1 cellular context compared by ENCODE assay signal in the genomic region with DNA sequence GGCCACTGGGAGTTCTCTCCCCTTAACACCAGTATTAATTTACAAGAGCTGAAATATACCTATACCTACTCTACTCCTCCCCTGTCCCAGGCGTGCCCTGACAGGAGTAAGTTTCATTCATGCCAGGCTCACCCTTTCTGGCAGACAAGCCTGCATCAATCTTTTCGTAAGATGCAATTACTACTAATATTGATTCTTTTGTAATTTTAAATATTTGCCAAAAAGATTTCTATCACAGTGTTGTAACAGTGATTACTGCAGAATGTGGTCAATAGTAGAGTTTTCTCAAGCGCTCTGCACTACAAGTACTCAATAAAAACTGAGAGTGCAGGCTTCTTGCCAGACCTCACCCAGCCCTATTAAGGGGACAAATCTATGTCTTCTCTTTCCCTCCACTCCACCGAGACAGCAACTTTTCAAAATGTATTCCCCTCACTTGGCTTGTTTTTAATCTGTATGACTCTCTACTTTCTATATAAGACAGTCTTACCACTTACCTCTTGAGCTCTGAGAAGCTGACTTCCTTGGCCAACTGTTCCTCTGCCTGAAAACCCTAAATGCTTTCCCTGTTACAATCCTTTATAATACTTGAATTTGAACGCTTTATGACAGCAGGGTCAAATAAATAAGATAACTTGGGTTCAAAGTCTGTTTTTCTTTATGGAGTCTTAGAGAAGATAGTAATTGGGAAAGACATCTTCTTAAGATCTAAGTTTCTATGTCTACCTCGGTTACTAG.
A peak's percentile ranks its signal among the peaks of the same experiment; 100 is the strongest.
TF ChIP-seq lines count a peak whose summit lies in the region.

A gene with protein sequence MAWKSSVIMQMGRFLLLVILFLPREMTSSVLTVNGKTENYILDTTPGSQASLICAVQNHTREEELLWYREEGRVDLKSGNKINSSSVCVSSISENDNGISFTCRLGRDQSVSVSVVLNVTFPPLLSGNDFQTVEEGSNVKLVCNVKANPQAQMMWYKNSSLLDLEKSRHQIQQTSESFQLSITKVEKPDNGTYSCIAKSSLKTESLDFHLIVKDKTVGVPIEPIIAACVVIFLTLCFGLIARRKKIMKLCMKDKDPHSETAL (minus strand): TSS at position 555 of the 738 bp plus-strand sequence. CDS start 1,924 bp downstream, outside the sequence.

TF ChIP-seq in HepG2, 621 proteins besides CTCF, POLR2A, EP300 and RAD21:
- TF ChIP-seq, protein P1, sequence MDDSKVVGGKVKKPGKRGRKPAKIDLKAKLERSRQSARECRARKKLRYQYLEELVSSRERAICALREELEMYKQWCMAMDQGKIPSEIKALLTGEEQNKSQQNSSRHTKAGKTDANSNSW (CRISPR knock-in tag; IDR thresholded peaks at IDR 0.05; ENCODE audit: borderline replicate concordance): no peak
- TF ChIP-seq, protein P2, sequence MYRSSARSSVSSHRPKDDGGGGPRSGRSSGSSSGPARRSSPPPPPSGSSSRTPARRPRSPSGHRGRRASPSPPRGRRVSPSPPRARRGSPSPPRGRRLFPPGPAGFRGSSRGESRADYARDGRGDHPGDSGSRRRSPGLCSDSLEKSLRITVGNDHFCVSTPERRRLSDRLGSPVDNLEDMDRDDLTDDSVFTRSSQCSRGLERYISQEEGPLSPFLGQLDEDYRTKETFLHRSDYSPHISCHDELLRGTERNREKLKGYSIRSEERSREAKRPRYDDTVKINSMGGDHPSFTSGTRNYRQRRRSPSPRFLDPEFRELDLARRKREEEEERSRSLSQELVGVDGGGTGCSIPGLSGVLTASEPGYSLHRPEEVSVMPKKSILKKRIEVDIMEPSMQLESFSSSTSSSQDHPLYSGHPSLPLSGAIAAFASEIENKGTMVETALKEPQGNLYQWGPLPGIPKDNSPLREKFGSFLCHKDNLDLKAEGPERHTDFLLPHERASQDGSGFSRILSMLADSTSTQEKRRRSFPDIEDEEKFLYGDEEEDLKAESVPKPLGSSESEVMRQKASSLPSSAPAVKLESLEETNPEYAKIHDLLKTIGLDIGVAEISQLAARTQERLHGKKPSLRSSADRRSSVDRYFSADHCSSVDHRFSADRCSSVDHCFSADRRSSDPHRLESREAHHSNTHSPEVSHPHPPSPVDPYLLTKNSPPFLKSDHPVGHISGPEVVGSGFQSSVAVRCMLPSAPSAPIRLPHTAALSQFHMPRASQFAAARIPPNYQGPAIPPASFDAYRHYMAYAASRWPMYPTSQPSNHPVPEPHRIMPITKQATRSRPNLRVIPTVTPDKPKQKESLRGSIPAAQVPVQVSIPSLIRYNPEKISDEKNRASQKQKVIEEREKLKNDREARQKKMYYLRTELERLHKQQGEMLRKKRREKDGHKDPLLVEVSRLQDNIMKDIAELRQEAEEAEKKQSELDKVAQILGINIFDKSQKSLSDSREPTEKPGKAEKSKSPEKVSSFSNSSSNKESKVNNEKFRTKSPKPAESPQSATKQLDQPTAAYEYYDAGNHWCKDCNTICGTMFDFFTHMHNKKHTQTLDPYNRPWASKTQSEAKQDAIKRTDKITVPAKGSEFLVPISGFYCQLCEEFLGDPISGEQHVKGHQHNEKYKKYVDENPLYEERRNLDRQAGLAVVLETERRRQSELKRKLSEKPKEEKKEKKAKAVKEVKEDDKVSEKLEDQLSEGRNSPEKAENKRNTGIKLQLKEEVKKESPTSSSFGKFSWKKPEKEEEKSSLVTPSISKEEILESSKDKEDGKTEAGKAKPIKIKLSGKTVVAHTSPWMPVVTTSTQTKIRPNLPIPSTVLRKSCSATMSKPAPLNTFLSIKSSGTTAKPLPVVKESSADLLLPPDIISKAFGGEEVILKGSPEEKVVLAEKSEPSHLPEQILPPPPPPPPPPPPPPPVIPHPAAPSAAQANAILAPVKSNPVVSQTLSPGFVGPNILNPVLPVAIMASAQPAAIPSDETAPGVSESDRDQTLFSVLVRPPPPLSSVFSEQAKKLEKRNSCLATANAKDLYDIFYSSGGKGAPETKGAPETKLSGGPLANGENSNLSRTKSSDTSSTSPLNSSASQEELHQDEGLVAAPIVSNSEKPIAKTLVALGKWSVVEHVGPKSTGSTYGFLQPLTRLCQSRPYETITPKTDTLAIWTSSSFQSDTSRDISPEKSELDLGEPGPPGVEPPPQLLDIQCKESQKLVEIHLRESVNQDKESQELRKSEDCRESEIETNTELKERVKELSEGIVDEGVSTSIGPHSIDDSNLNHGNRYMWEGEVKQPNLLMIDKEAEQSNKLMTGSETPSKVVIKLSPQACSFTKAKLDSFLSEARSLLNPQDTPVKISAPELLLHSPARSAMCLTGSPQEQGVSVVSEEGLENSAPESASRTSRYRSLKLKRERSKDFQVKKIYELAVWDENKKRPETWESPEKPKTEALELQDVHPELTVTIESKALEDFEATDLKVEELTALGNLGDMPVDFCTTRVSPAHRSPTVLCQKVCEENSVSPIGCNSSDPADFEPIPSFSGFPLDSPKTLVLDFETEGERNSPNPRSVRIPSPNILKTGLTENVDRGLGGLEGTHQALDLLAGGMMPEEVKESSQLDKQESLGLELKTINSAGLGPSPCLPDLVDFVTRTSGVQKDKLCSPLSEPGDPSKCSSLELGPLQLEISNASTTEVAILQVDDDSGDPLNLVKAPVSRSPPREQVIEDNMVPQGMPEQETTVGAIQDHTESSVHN (CRISPR knock-in tag; IDR thresholded peaks at IDR 0.05): no peak
- TF ChIP-seq MAFK (conservative IDR thresholded peaks at IDR 0.05 in 1 of 2, IDR thresholded peaks at IDR 0.05 in 1 of 2; ENCODE audit: low read length in 2 of 2): no peak
- TF ChIP-seq, protein P3, sequence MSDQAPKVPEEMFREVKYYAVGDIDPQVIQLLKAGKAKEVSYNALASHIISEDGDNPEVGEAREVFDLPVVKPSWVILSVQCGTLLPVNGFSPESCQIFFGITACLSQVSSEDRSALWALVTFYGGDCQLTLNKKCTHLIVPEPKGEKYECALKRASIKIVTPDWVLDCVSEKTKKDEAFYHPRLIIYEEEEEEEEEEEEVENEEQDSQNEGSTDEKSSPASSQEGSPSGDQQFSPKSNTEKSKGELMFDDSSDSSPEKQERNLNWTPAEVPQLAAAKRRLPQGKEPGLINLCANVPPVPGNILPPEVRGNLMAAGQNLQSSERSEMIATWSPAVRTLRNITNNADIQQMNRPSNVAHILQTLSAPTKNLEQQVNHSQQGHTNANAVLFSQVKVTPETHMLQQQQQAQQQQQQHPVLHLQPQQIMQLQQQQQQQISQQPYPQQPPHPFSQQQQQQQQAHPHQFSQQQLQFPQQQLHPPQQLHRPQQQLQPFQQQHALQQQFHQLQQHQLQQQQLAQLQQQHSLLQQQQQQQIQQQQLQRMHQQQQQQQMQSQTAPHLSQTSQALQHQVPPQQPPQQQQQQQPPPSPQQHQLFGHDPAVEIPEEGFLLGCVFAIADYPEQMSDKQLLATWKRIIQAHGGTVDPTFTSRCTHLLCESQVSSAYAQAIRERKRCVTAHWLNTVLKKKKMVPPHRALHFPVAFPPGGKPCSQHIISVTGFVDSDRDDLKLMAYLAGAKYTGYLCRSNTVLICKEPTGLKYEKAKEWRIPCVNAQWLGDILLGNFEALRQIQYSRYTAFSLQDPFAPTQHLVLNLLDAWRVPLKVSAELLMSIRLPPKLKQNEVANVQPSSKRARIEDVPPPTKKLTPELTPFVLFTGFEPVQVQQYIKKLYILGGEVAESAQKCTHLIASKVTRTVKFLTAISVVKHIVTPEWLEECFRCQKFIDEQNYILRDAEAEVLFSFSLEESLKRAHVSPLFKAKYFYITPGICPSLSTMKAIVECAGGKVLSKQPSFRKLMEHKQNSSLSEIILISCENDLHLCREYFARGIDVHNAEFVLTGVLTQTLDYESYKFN (CRISPR knock-in tag; conservative IDR thresholded peaks at IDR 0.05): peak; percentile 33; the same call in 1 of the 2 replicates
- no peak for TF ChIP-seq ARNT2 (CRISPR knock-in tag; IDR thresholded peaks at IDR 0.05; ENCODE audit: low read depth)
- TF ChIP-seq ZNF20 (CRISPR knock-in tag; IDR thresholded peaks at IDR 0.05): peak; percentile 99
- peak; percentile 59; the same call in 1 of the 2 replicates for TF ChIP-seq GATAD2A (CRISPR knock-in tag; IDR thresholded peaks at IDR 0.05)
- no peak for TF ChIP-seq MED8 (CRISPR knock-in tag; IDR thresholded peaks at IDR 0.05; ENCODE audit: insufficient replicate concordance)
- 0 out of 2 replicates have a peak, but pooled peaks have one; percentile 33 for TF ChIP-seq ONECUT2 (CRISPR knock-in tag; IDR thresholded peaks at IDR 0.05)
- peak; percentile 53; the same call in 1 of the 2 replicates for TF ChIP-seq KAT2B (IDR thresholded peaks at IDR 0.05; ENCODE audit: borderline replicate concordance, low read depth, low read length)
- TF ChIP-seq MYC (CRISPR knock-in tag; IDR thresholded peaks at IDR 0.05; ENCODE audit: borderline replicate concordance): no peak
- TF ChIP-seq ZMAT3 (CRISPR knock-in tag; conservative IDR thresholded peaks at IDR 0.05): no peak
- TF ChIP-seq SOX6 (IDR thresholded peaks at IDR 0.05): no peak
- TF ChIP-seq SOX6 (CRISPR knock-in tag; IDR thresholded peaks at IDR 0.05): peak; percentile 32; the same call in 1 of the 2 replicates
- TF ChIP-seq XRCC5 (optimal IDR thresholded peaks at IDR 0.05; ENCODE audit: low read length): no peak
- TF ChIP-seq ARID2 (CRISPR knock-in tag; IDR thresholded peaks at IDR 0.05; ENCODE audit: borderline replicate concordance): 0 out of 2 replicates have a peak, but pooled peaks have one; percentile 39
- TF ChIP-seq, protein P4, sequence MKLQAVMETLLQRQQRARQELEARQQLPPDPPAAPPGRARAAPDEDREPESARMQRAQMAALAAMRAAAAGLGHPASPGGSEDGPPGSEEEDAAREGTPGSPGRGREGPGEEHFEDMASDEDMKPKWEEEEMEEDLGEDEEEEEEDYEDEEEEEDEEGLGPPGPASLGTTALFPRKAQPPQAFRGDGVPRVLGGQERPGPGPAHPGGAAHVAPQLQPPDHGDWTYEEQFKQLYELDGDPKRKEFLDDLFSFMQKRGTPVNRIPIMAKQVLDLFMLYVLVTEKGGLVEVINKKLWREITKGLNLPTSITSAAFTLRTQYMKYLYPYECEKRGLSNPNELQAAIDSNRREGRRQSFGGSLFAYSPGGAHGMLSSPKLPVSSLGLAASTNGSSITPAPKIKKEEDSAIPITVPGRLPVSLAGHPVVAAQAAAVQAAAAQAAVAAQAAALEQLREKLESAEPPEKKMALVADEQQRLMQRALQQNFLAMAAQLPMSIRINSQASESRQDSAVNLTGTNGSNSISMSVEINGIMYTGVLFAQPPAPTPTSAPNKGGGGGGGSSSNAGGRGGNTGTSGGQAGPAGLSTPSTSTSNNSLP (IDR thresholded peaks at IDR 0.05; ENCODE audit: low read depth, low read length): peak; percentile 56; the same call in 1 of the 2 replicates
- TF ChIP-seq TBL1XR1 (IDR thresholded peaks at IDR 0.05; ENCODE audit: borderline replicate concordance, low read length, partially characterized antibody): no peak
- TF ChIP-seq ZNF12 (CRISPR knock-in tag; IDR thresholded peaks at IDR 0.05): no peak
- TF ChIP-seq ZNF44 (CRISPR knock-in tag; IDR thresholded peaks at IDR 0.05): no peak
- TF ChIP-seq, protein P5, sequence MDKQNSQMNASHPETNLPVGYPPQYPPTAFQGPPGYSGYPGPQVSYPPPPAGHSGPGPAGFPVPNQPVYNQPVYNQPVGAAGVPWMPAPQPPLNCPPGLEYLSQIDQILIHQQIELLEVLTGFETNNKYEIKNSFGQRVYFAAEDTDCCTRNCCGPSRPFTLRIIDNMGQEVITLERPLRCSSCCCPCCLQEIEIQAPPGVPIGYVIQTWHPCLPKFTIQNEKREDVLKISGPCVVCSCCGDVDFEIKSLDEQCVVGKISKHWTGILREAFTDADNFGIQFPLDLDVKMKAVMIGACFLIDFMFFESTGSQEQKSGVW (CRISPR knock-in tag; IDR thresholded peaks at IDR 0.05; ENCODE audit: borderline replicate concordance): no peak
- peak; percentile 52; the same call in 1 of the 2 replicates for TF ChIP-seq BCL6 (CRISPR knock-in tag; IDR thresholded peaks at IDR 0.05)
- TF ChIP-seq FOXA3 (CRISPR knock-in tag; IDR thresholded peaks at IDR 0.05): peak; percentile 25; the same call in 1 of the 2 replicates
- no peak for TF ChIP-seq HIVEP1 (CRISPR knock-in tag; IDR thresholded peaks at IDR 0.05)
- no peak for TF ChIP-seq ZNF232 (CRISPR knock-in tag; IDR thresholded peaks at IDR 0.05; ENCODE audit: borderline replicate concordance)
